ENCODE assay signal across 9 cellular contexts in the genomic region with DNA sequence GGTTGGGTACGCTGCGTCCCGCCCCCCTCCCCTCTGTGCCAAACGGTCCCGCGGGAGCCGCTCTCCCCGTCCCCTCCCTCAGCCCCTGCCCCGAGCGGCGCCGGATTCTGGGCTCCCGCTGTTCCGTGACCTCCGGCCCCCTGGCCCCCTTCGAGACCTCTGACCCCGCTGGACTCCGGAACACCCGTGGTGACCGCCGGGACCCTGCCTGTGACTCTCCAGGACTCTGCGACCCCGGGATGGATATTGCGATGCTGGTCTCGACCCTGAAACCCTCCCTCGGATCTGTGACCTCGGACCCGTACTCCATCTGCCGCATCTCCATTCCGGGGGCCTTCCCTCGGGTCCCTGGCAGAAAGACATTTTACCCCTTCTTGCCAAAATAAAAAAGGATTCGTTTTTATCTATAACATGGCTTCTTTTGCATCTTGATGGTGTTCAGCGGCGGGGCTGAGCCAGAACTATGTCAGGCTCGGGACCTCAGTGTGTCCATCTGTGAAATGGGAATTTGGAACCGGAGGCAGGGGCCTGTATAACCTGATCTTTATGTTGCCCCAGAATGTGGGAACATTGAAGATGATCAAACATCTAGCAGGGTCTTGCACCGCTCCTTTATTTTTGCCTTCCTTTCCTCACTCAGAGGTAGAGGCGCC. TPM values are rescaled to one million over a fixed set of nuclear protein-coding genes. Genes with fewer than 3 reads are reported as not detected.
DNase-seq lines count a peak whose midpoint lies in the region; ATAC-seq and TF ChIP-seq lines count a peak whose summit lies in the region.
"Had no signal": no experiment of that assay in that cellular context is flagged by ENCODE, and none has a peak within 500 bp of the region (broad histone marks: within the 10 kb centered on the region; RNA-seq: fewer than 3 reads in every experiment).

No MANE protein-coding gene starts in this region.

- no peaks in the 10 kb centered on the region for H4K20me1 ChIP-seq in KMS-11 (ENCODE audit: insufficient read depth)

- no peaks in the 10 kb centered on the region for H3K36me3 ChIP-seq in KMS-11 (ENCODE audit: insufficient read depth)
- H3K36me3 ChIP-seq: adrenal gland had no signal

- peaks cover 9% of the 10 kb centered on the region for H3K27me3 Mint-ChIP-seq in central memory CD8-positive, alpha-beta T cell
- peaks cover 15 to 18% (median 16%) of the 10 kb centered on the region in 3 donors for H3K27me3 Mint-ChIP-seq in naive B cell

- peak overlapping the region; percentile 93 for H2AFZ ChIP-seq in KMS-11 (ENCODE audit: low read depth)

- no peaks in the 10 kb centered on the region for H3K79me2 ChIP-seq in KMS-11 (ENCODE audit: insufficient read depth, low read depth)

- H3K27me3 ChIP-seq in KMS-11 (ENCODE audit: insufficient read depth, low read depth), result peaks cover 23% of the 10 kb centered on the region; the same call in 1 of the 2 replicates

- peak overlapping the region; percentile 85 for H3K4me2 ChIP-seq in KMS-11

- TF ChIP-seq CTCF in AG04449 (IDR thresholded peaks at IDR 0.05; ENCODE audit: insufficient read depth, low read length, missing control alignments) (no peak), KMS-11 (conservative IDR thresholded peaks at IDR 0.05; ENCODE audit: low read depth, low read length) (peak; percentile 94)

- peaks cover 24% of the 10 kb centered on the region for H3K4me1 Mint-ChIP-seq in central memory CD8-positive, alpha-beta T cell
- peaks cover 24 to 46% (median 37%) of the 10 kb centered on the region in 3 donors for H3K4me1 Mint-ChIP-seq in naive B cell

- DNase-seq in AG04449 (ENCODE audit: low read depth, low spot score) (no peak), naive B cell (no peak), NCI-H2081 (lab: John Stamatoyannopoulos, UW) (no peak), AG20443 (ENCODE audit: low spot score) (no peak)
- DNase-seq in central memory CD8-positive, alpha-beta T cell (ENCODE audit: low spot score in 2 of 2), result no peak
- DNase-seq in activated CD8-positive, alpha-beta memory T cell treated with anti-CD3 and anti-CD28 coated beads, Interleukin-2, amount 50 U/mL, for 4 hours, result no peak

- peak overlapping the region; percentile 96 for H3K4me3 Mint-ChIP-seq in central memory CD8-positive, alpha-beta T cell
- peak overlapping the region; percentile 90 to 98 (median 96) for H3K4me3 Mint-ChIP-seq in naive B cell

- H3K4me1 ChIP-seq in KMS-11 (ENCODE audit: low read depth, poor library complexity, severe bottlenecking), result peaks cover 12% of the 10 kb centered on the region

- no peak for ATAC-seq in central memory CD8-positive, alpha-beta T cell (replicated peaks; ENCODE audit: extremely low read depth, poor library complexity, severe bottlenecking)
- ATAC-seq in naive B cell (ENCODE audit: low read depth in 2 of 2) (no peak), HG02870 (IDR thresholded peaks at IDR 0.05; ENCODE audit: unreplicated experiment) (no peak)

- no peak overlapping the region for H3K27ac ChIP-seq in KMS-11

- H3K27ac Mint-ChIP-seq in central memory CD8-positive, alpha-beta T cell (ENCODE audit: low read depth), result peak overlapping the region; percentile 70
- H3K27ac Mint-ChIP-seq in naive B cell, result peak overlapping the region in 5 of 6 donors; percentile 58 to 91 (median 81)

- H3K9ac ChIP-seq in KMS-11, result peak overlapping the region; percentile 5; the same call in 1 of the 2 replicates

- H3K4me3 ChIP-seq in AG04449 (ENCODE audit: low read depth, low read length) (peak overlapping the region; percentile 8; the same call in 1 of the 2 replicates), KMS-11 (IDR thresholded peaks at IDR 0.05; ENCODE audit: insufficient read depth, low read depth, low read length) (no peak overlapping the region)

- no peaks in the 10 kb centered on the region for H3K9me3 Mint-ChIP-seq in central memory CD8-positive, alpha-beta T cell
- no peaks in the 10 kb centered on the region for H3K9me3 Mint-ChIP-seq in naive B cell

- peaks cover 7% of the 10 kb centered on the region for H3K36me3 Mint-ChIP-seq in central memory CD8-positive, alpha-beta T cell (ENCODE audit: insufficient read depth)
- peaks cover 4 to 6% of the 10 kb centered on the region in 2 donors for H3K36me3 Mint-ChIP-seq in naive B cell

- POLR2A ChIA-PET in AG04449 (lab: Yijun Ruan, JAX), result no interaction called here

- CTCF ChIA-PET in AG04449 (lab: Yijun Ruan, JAX), result interaction anchor here (1.0 to 4.4 kb wide), 2 partner anchors 11 to 79 kb away, joined by 3 to 53 read pairs; no protein-coding TSS in a partner anchor

RNA-seq across cellular contexts. Expression of a gene that starts 0.7 kb away (rescaled TPM):
- polyA plus RNA-seq in naive B cell (ENCODE audit: low read depth in 6 of 6), result 1 to 10 TPM in 1 of 6 donors, under 1 TPM in 4, not detected in 1; 0.34 to 1.5 (median 0.45) TPM

RNA-seq across cellular contexts. Expression of a gene that starts 11.7 kb away (rescaled TPM):
- polyA plus RNA-seq in naive B cell (ENCODE audit: low read depth in 6 of 6), result not detected

RNA-seq across cellular contexts. Expression of a gene that starts 22.4 kb away (rescaled TPM):
- polyA plus RNA-seq in naive B cell (ENCODE audit: low read depth in 6 of 6), result 10 to 100 TPM; 12.3 to 25.9 (median 24.4) TPM

RNA-seq across cellular contexts. Expression of a gene that starts 22.8 kb away (rescaled TPM):
- polyA plus RNA-seq in naive B cell (ENCODE audit: low read depth in 6 of 6), result under 1 TPM in 3 of 6 donors, not detected in 3; 0.25 to 0.51 (median 0.34) TPM

RNA-seq across cellular contexts. Expression of a gene that starts 55.7 kb away (rescaled TPM):
- polyA plus RNA-seq in naive B cell (ENCODE audit: low read depth in 6 of 6), result 1 to 10 TPM in 5 of 6 donors, under 1 TPM in 1; 0.05 to 5.3 (median 2.1) TPM
